ENCODE assay signal across 17 cellular contexts in the genomic region with DNA sequence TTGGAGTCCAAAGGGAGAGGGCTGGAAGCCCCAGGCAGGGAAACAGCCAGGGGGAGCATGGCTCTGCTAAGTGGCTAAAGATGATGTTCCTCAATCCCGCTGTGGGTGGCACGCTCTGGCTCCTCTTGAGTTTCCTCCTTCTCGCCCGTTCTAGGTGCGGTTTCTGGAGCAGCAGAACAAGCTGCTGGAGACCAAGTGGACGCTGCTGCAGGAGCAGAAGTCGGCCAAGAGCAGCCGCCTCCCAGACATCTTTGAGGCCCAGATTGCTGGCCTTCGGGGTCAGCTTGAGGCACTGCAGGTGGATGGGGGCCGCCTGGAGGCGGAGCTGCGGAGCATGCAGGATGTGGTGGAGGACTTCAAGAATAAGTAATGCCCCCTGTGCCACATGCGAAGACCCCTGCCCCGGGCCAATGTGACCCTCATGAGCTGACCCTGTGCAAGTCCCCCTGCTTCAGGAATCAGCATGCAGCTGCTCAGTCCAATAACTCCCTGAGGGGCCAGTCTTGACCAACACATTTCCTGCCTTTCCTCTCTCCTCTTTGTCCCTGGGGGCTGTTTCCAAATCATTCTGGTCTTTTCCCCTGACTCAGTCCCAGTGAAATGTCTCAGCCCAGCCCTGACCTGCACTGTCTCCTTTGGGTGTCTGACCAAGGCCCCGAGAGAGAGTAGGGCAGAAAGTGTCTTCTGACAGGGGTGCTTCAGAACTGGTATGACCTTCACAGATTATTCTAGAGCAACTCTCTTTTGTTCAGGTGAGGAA. TPM values are rescaled to one million over a fixed set of nuclear protein-coding genes. Genes with fewer than 3 reads are reported as not detected.
A peak's percentile ranks its signal among the peaks of the same experiment; 100 is the strongest.
DNase-seq lines count a peak whose midpoint lies in the region; ATAC-seq, FAIRE-seq and TF ChIP-seq lines count a peak whose summit lies in the region.
"Had no signal": no experiment of that assay in that cellular context is flagged by ENCODE, and none has a peak within 500 bp of the region (broad histone marks: within the 10 kb centered on the region; RNA-seq: fewer than 3 reads in every experiment).

No MANE protein-coding gene starts in this region.

- H3K36me3 ChIP-seq in astrocyte (ENCODE audit: insufficient read depth, low read length) (no peaks in the 10 kb centered on the region), urinary bladder (ENCODE audit: insufficient read depth) (no peaks in the 10 kb centered on the region)
- no peaks in the 10 kb centered on the region for H3K36me3 ChIP-seq in naive thymus-derived CD4-positive, alpha-beta T cell (ENCODE audit: control insufficient read depth in 2 of 3, insufficient read depth in 3 of 3, low read length in 3 of 3)
- H3K36me3 ChIP-seq: left ventricle myocardium inferior had no signal

- no peaks in the 10 kb centered on the region for H3K4me1 Mint-ChIP-seq in activated naive CD8-positive, alpha-beta T cell (ENCODE audit: low read depth)
- no peaks in the 10 kb centered on the region for H3K4me1 Mint-ChIP-seq in activated naive CD8-positive, alpha-beta T cell treated with anti-CD3 and anti-CD28 coated beads for 36 hours
- H3K4me1 Mint-ChIP-seq in astrocyte (ENCODE audit: low read depth, unreplicated experiment) = peaks cover 55% of the 10 kb centered on the region
- peaks cover 0 to 11% (median 0%) of the 10 kb centered on the region in 7 donors for H3K4me1 Mint-ChIP-seq in naive thymus-derived CD4-positive, alpha-beta T cell

- H3K4me1 ChIP-seq in astrocyte (ENCODE audit: insufficient read depth, low read length) (peaks cover 43% of the 10 kb centered on the region), urinary bladder (ENCODE audit: insufficient read depth) (no peaks in the 10 kb centered on the region)
- no peaks in the 10 kb centered on the region for H3K4me1 ChIP-seq in naive thymus-derived CD4-positive, alpha-beta T cell (ENCODE audit: control insufficient read depth in 2 of 2, insufficient read depth in 2 of 2, low read length in 2 of 2)
- H3K4me1 ChIP-seq: testis had no signal

- POLR2A ChIA-PET in naive thymus-derived CD4-positive, alpha-beta T cell (lab: Charles Lee) = no interaction called here

- no peak for FAIRE-seq in astrocyte (lab: Jason Lieb, UNC)

- no peaks in the 10 kb centered on the region for H3K9me3 ChIP-seq in astrocyte (ENCODE audit: insufficient read depth, low read depth, low read length)
- no peaks in the 10 kb centered on the region for H3K9me3 ChIP-seq in naive thymus-derived CD4-positive, alpha-beta T cell (ENCODE audit: control insufficient read depth in 2 of 3, low read length in 3 of 3)
- H3K9me3 ChIP-seq: left ventricle myocardium inferior, testis had no signal

- no peak overlapping the region for H2AFZ ChIP-seq in astrocyte (ENCODE audit: low read depth, low read length)

- H3K27ac ChIP-seq in astrocyte (ENCODE audit: low read depth, low read length) = no peak overlapping the region
- peak overlapping the region; percentile 40 for H3K27ac ChIP-seq in urinary bladder (ENCODE audit: low read depth)
- no peak overlapping the region for H3K27ac ChIP-seq in naive thymus-derived CD4-positive, alpha-beta T cell (ENCODE audit: low read depth, low read length)
- H3K27ac ChIP-seq: left ventricle myocardium inferior, testis had no signal

- ATAC-seq in naive thymus-derived CD4-positive, alpha-beta T cell = no peak

- H3K36me3 Mint-ChIP-seq in activated naive CD8-positive, alpha-beta T cell = no peaks in the 10 kb centered on the region
- no peaks in the 10 kb centered on the region for H3K36me3 Mint-ChIP-seq in activated naive CD8-positive, alpha-beta T cell treated with anti-CD3 and anti-CD28 coated beads for 36 hours
- H3K36me3 Mint-ChIP-seq in astrocyte (ENCODE audit: low read depth, unreplicated experiment) = peaks cover 22% of the 10 kb centered on the region
- H3K36me3 Mint-ChIP-seq in naive thymus-derived CD4-positive, alpha-beta T cell = peaks cover 0 to 3% (median 0%) of the 10 kb centered on the region in 5 donors

- CTCF ChIA-PET in naive thymus-derived CD4-positive, alpha-beta T cell (lab: Charles Lee) = no interaction called here

- peaks cover 4% of the 10 kb centered on the region for H3K79me2 ChIP-seq in astrocyte (ENCODE audit: insufficient read depth, low read length)

- no peak for DNase-seq in activated naive CD8-positive, alpha-beta T cell treated with anti-CD3 and anti-CD28 coated beads for 36 hours
- DNase-seq in astrocyte (ENCODE audit: low read depth) (no peak), kidney tubule cell (ENCODE audit: low spot score) (peak; percentile 25), RPMI8226 (no peak)
- DNase-seq in naive thymus-derived CD4-positive, alpha-beta T cell = no peak
- no peak for DNase-seq in stimulated activated CD4-positive, alpha-beta T cell treated with anti-CD3 and anti-CD28 coated beads, Interleukin-1b, Interleukin-23, amount 100 ng/mL, for 48 hours
- DNase-seq: ACHN; activated CD4-positive, alpha-beta T cell treated with anti-CD3 and anti-CD28 coated beads for 1 hour; activated T-cell treated with anti-CD3 and anti-CD28 coated beads for 4 hours; DMS 273 treated with DMSO at 0.1 percent for 48 hours; glutamatergic neuron; left ventricle myocardium inferior; NCI-H2171; testis had no signal

- peak overlapping the region; percentile 34 for H3K27ac Mint-ChIP-seq in activated naive CD8-positive, alpha-beta T cell
- no peak overlapping the region for H3K27ac Mint-ChIP-seq in activated naive CD8-positive, alpha-beta T cell treated with anti-CD3 and anti-CD28 coated beads for 36 hours
- no peak overlapping the region for H3K27ac Mint-ChIP-seq in astrocyte (ENCODE audit: unreplicated experiment)
- no peak overlapping the region for H3K27ac Mint-ChIP-seq in naive thymus-derived CD4-positive, alpha-beta T cell

- H3K4me3 Mint-ChIP-seq in activated naive CD8-positive, alpha-beta T cell = no peak overlapping the region
- H3K4me3 Mint-ChIP-seq in activated naive CD8-positive, alpha-beta T cell treated with anti-CD3 and anti-CD28 coated beads for 36 hours = no peak overlapping the region
- no peak overlapping the region for H3K4me3 Mint-ChIP-seq in astrocyte (ENCODE audit: unreplicated experiment)
- H3K4me3 Mint-ChIP-seq in naive thymus-derived CD4-positive, alpha-beta T cell = no peak overlapping the region

- peaks cover 25% of the 10 kb centered on the region for H3K27me3 Mint-ChIP-seq in activated naive CD8-positive, alpha-beta T cell
- H3K27me3 Mint-ChIP-seq in activated naive CD8-positive, alpha-beta T cell treated with anti-CD3 and anti-CD28 coated beads for 36 hours = peaks cover 42% of the 10 kb centered on the region
- peaks cover 34% of the 10 kb centered on the region for H3K27me3 Mint-ChIP-seq in astrocyte (ENCODE audit: low read depth, unreplicated experiment)
- H3K27me3 Mint-ChIP-seq in naive thymus-derived CD4-positive, alpha-beta T cell = peaks cover 35 to 57% (median 46%) of the 10 kb centered on the region in 5 donors

- 90% methylated on average over 15 of the region's 15 CpGs for WGBS in urinary bladder

- no peak for TF ChIP-seq CTCF in astrocyte (IDR thresholded peaks at IDR 0.05; ENCODE audit: insufficient read depth, low read depth, low read length)

- no peaks in the 10 kb centered on the region for H3K27me3 ChIP-seq in astrocyte (ENCODE audit: insufficient read depth, low read length)
- no peaks in the 10 kb centered on the region for H3K27me3 ChIP-seq in naive thymus-derived CD4-positive, alpha-beta T cell (ENCODE audit: control insufficient read depth in 2 of 2, insufficient read depth in 2 of 2, low read length in 2 of 2)
- H3K27me3 ChIP-seq: testis had no signal

- H3K4me3 ChIP-seq in astrocyte (ENCODE audit: insufficient read depth, low read depth, low read length) (no peak overlapping the region), urinary bladder (ENCODE audit: low read depth, low read length) (no peak overlapping the region)
- H3K4me3 ChIP-seq in naive thymus-derived CD4-positive, alpha-beta T cell (ENCODE audit: low read length) = no peak overlapping the region
- H3K4me3 ChIP-seq: left ventricle myocardium inferior, testis had no signal

- no peaks in the 10 kb centered on the region for H4K20me1 ChIP-seq in astrocyte (ENCODE audit: insufficient read depth, low read length)

- H3K9me3 Mint-ChIP-seq in activated naive CD8-positive, alpha-beta T cell (ENCODE audit: low read depth) = no peaks in the 10 kb centered on the region
- H3K9me3 Mint-ChIP-seq in activated naive CD8-positive, alpha-beta T cell treated with anti-CD3 and anti-CD28 coated beads for 36 hours = no peaks in the 10 kb centered on the region
- H3K9me3 Mint-ChIP-seq in astrocyte (ENCODE audit: unreplicated experiment) = peaks cover 2% of the 10 kb centered on the region
- H3K9me3 Mint-ChIP-seq in naive thymus-derived CD4-positive, alpha-beta T cell = peaks cover 0 to 6% (median 0%) of the 10 kb centered on the region in 11 donors

- intact Hi-C loops in naive thymus-derived CD4-positive, alpha-beta T cell (cut with micrococcal nuclease) = no loop called here

- H3K9ac ChIP-seq in astrocyte (ENCODE audit: low read length) = no peak overlapping the region

- peak overlapping the region; percentile 75 for H3K4me2 ChIP-seq in astrocyte (ENCODE audit: low read length)

RNA-seq across cellular contexts. Expression of a gene that starts 2.1 kb away (rescaled TPM):
- 1 to 10 TPM; 2.4 to 6.5 TPM for total RNA-seq in activated naive CD8-positive, alpha-beta T cell treated with anti-CD3 and anti-CD28 coated beads for 36 hours
- total RNA-seq in astrocyte (97.6 and 149 TPM in 2 replicates), urinary bladder (147 TPM)
- 158 TPM for polyA plus RNA-seq in urinary bladder
- 10 to 100 TPM in 1 of 5 experiments, not detected in 4; 36.1 TPM for total RNA-seq in naive thymus-derived CD4-positive, alpha-beta T cell
- polyA plus RNA-seq in naive thymus-derived CD4-positive, alpha-beta T cell = not detected
- total RNA-seq: left ventricle myocardium inferior had no signal
- polyA plus RNA-seq: neural cell had no signal

RNA-seq across cellular contexts. Expression of a gene that starts 39.3 kb away (rescaled TPM):
- not detected for total RNA-seq in activated naive CD8-positive, alpha-beta T cell treated with anti-CD3 and anti-CD28 coated beads for 36 hours
- 0.24 and 0.43 TPM in 2 replicates for total RNA-seq in astrocyte
- not detected for total RNA-seq in urinary bladder
- 0.15 TPM for polyA plus RNA-seq in urinary bladder
- total RNA-seq in naive thymus-derived CD4-positive, alpha-beta T cell = 1 to 10 TPM in 1 of 5 experiments, under 1 TPM in 1, not detected in 3; 0.13 to 1.5 TPM
- polyA plus RNA-seq in naive thymus-derived CD4-positive, alpha-beta T cell = not detected
- total RNA-seq: left ventricle myocardium inferior had no signal
- polyA plus RNA-seq: neural cell had no signal

RNA-seq across cellular contexts. Expression of a gene that starts 43.4 kb away (rescaled TPM):
- not detected for total RNA-seq in activated naive CD8-positive, alpha-beta T cell treated with anti-CD3 and anti-CD28 coated beads for 36 hours
- 2.8 and 3.6 TPM in 2 replicates for total RNA-seq in astrocyte
- 1.7 TPM for total RNA-seq in urinary bladder
- polyA plus RNA-seq in urinary bladder = 3.0 TPM
- total RNA-seq in naive thymus-derived CD4-positive, alpha-beta T cell = under 1 TPM in 1 of 5 experiments, not detected in 4; 0.12 TPM
- polyA plus RNA-seq in naive thymus-derived CD4-positive, alpha-beta T cell = not detected
- total RNA-seq: left ventricle myocardium inferior had no signal
- polyA plus RNA-seq: neural cell had no signal

RNA-seq across cellular contexts. Expression of a gene that starts 56.2 kb away (rescaled TPM):
- not detected for total RNA-seq in activated naive CD8-positive, alpha-beta T cell treated with anti-CD3 and anti-CD28 coated beads for 36 hours
- total RNA-seq in astrocyte = 1.2 TPM in 2 replicates
- total RNA-seq in urinary bladder = not detected
- not detected for polyA plus RNA-seq in urinary bladder
- under 1 TPM in 2 of 5 experiments, not detected in 3; 0.15 to 0.21 TPM for total RNA-seq in naive thymus-derived CD4-positive, alpha-beta T cell
- polyA plus RNA-seq in naive thymus-derived CD4-positive, alpha-beta T cell = not detected
- total RNA-seq: left ventricle myocardium inferior had no signal
- polyA plus RNA-seq: neural cell had no signal
